ENCODE assay signal across 1 cellular context in the genomic region with DNA sequence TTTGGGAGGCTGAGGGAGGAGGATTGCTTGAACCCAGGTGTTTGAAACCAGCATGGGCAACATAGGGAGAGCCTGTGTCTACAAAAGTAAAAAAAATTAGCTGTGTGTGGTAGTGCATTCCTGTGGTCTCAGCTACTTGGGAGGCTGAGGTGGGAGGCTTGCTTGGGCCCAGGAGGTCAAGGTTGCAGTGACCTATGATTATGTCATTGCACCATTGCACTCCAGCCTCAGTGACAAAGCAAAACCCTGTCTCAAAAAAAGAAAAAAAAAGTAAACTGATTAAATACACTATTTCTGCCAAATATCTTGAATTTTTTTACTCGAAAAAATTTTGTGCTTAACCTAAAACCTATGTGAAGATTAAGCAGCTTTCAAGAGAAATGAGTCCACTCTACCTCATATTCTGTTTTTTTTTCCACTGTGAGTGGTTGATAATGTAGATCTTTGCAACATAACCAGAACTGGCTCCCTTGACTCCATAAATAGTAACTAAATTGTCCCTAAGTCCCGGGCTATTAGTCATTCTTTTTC.
TF ChIP-seq lines count a peak whose summit lies in the region.

No MANE protein-coding gene starts in this region.

TF ChIP-seq in HepG2, 621 proteins besides CTCF, POLR2A, EP300 and RAD21 (continued from another document and continues in another):
- TF ChIP-seq SRSF9 (IDR thresholded peaks at IDR 0.05; ENCODE audit: borderline replicate concordance, insufficient read depth, low read depth, low read length, poor library complexity, severe bottlenecking) = no peak
- no peak for TF ChIP-seq ZNF546 (CRISPR knock-in tag; conservative IDR thresholded peaks at IDR 0.05)
- no peak for TF ChIP-seq CBX2 (IDR thresholded peaks at IDR 0.05; ENCODE audit: low read depth, low read length)
- TF ChIP-seq CBX2 (CRISPR knock-in tag; IDR thresholded peaks at IDR 0.05; ENCODE audit: low read depth) = no peak
- no peak for TF ChIP-seq ZNF75D (CRISPR knock-in tag; IDR thresholded peaks at IDR 0.05; ENCODE audit: borderline replicate concordance)
- TF ChIP-seq BRCA1 (CRISPR knock-in tag; IDR thresholded peaks at IDR 0.05) = no peak
- TF ChIP-seq, protein P1, sequence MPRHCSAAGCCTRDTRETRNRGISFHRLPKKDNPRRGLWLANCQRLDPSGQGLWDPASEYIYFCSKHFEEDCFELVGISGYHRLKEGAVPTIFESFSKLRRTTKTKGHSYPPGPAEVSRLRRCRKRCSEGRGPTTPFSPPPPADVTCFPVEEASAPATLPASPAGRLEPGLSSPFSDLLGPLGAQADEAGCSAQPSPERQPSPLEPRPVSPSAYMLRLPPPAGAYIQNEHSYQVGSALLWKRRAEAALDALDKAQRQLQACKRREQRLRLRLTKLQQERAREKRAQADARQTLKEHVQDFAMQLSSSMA (CRISPR knock-in tag; IDR thresholded peaks at IDR 0.05) = no peak
- TF ChIP-seq AKAP8 (CRISPR knock-in tag; IDR thresholded peaks at IDR 0.05) = no peak
- TF ChIP-seq HNRNPL (IDR thresholded peaks at IDR 0.05; ENCODE audit: low read depth, low read length) = no peak
- TF ChIP-seq ZNF644 (CRISPR knock-in tag; IDR thresholded peaks at IDR 0.05; ENCODE audit: low read depth) = peak; percentile 36; the same call in 1 of the 2 replicates
- TF ChIP-seq, protein P2, sequence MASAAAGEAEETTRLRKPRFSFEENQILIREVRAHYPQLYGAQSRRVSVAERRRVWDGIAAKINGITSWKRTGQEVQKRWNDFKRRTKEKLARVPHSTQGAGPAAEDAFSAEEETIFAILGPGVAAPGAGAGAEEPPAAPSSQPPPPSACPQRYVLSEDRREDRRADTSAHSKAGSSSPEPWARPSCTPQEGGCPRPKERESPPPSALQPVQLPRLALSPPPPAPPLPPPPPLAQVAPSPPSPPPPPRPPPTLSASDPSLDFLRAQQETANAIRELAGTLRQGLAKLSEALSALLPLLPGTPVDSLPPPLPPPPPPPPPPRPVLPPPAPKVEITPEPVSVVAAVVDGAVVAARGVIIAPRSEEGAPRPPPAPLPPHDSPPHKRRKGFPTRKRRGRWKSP (CRISPR knock-in tag; IDR thresholded peaks at IDR 0.05) = no peak
- TF ChIP-seq TBP (CRISPR knock-in tag; IDR thresholded peaks at IDR 0.05) = no peak
- TF ChIP-seq, protein P3, sequence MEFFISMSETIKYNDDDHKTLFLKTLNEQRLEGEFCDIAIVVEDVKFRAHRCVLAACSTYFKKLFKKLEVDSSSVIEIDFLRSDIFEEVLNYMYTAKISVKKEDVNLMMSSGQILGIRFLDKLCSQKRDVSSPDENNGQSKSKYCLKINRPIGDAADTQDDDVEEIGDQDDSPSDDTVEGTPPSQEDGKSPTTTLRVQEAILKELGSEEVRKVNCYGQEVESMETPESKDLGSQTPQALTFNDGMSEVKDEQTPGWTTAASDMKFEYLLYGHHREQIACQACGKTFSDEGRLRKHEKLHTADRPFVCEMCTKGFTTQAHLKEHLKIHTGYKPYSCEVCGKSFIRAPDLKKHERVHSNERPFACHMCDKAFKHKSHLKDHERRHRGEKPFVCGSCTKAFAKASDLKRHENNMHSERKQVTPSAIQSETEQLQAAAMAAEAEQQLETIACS (CRISPR knock-in tag; IDR thresholded peaks at IDR 0.05) = no peak
- TF ChIP-seq ZNF709 (CRISPR knock-in tag; IDR thresholded peaks at IDR 0.05) = no peak
- TF ChIP-seq CC2D1A (CRISPR knock-in tag; IDR thresholded peaks at IDR 0.05) = no peak
- no peak for TF ChIP-seq ZNF20 (CRISPR knock-in tag; IDR thresholded peaks at IDR 0.05)
- no peak for TF ChIP-seq KLF16 (CRISPR knock-in tag; IDR thresholded peaks at IDR 0.05)
- no peak for TF ChIP-seq BORCS8-MEF2B (CRISPR knock-in tag; IDR thresholded peaks at IDR 0.05)
- no peak for TF ChIP-seq ZNF335 (CRISPR knock-in tag; IDR thresholded peaks at IDR 0.05)
- TF ChIP-seq ZSCAN29 (CRISPR knock-in tag; conservative IDR thresholded peaks at IDR 0.05) = no peak
- TF ChIP-seq ZNF670 (CRISPR knock-in tag; IDR thresholded peaks at IDR 0.05; ENCODE audit: borderline replicate concordance) = no peak
- no peak for TF ChIP-seq ZNF772 (CRISPR knock-in tag; IDR thresholded peaks at IDR 0.05)
- no peak for TF ChIP-seq ZNF737 (CRISPR knock-in tag; IDR thresholded peaks at IDR 0.05; ENCODE audit: borderline replicate concordance)
- TF ChIP-seq, protein P4, sequence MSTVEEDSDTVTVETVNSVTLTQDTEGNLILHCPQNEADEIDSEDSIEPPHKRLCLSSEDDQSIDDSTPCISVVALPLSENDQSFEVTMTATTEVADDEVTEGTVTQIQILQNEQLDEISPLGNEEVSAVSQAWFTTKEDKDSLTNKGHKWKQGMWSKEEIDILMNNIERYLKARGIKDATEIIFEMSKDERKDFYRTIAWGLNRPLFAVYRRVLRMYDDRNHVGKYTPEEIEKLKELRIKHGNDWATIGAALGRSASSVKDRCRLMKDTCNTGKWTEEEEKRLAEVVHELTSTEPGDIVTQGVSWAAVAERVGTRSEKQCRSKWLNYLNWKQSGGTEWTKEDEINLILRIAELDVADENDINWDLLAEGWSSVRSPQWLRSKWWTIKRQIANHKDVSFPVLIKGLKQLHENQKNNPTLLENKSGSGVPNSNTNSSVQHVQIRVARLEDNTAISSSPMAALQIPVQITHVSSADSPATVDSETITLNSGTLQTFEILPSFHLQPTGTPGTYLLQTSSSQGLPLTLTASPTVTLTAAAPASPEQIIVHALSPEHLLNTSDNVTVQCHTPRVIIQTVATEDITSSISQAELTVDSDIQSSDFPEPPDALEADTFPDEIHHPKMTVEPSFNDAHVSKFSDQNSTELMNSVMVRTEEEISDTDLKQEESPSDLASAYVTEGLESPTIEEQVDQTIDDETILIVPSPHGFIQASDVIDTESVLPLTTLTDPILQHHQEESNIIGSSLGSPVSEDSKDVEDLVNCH (CRISPR knock-in tag; IDR thresholded peaks at IDR 0.05) = no peak
- TF ChIP-seq ARHGAP35 (CRISPR knock-in tag; IDR thresholded peaks at IDR 0.05; ENCODE audit: borderline replicate concordance) = no peak
- no peak for TF ChIP-seq CENPT (CRISPR knock-in tag; IDR thresholded peaks at IDR 0.05; ENCODE audit: low read depth)
- no peak for TF ChIP-seq SOX6 (IDR thresholded peaks at IDR 0.05)
- peak; percentile 32; the same call in 1 of the 2 replicates for TF ChIP-seq SOX6 (CRISPR knock-in tag; IDR thresholded peaks at IDR 0.05)
- no peak for TF ChIP-seq ATF7 (IDR thresholded peaks at IDR 0.05)
- TF ChIP-seq ATF7 (CRISPR knock-in tag; IDR thresholded peaks at IDR 0.05) = no peak
- no peak for TF ChIP-seq ARNT (IDR thresholded peaks at IDR 0.05)
- TF ChIP-seq, protein P5, sequence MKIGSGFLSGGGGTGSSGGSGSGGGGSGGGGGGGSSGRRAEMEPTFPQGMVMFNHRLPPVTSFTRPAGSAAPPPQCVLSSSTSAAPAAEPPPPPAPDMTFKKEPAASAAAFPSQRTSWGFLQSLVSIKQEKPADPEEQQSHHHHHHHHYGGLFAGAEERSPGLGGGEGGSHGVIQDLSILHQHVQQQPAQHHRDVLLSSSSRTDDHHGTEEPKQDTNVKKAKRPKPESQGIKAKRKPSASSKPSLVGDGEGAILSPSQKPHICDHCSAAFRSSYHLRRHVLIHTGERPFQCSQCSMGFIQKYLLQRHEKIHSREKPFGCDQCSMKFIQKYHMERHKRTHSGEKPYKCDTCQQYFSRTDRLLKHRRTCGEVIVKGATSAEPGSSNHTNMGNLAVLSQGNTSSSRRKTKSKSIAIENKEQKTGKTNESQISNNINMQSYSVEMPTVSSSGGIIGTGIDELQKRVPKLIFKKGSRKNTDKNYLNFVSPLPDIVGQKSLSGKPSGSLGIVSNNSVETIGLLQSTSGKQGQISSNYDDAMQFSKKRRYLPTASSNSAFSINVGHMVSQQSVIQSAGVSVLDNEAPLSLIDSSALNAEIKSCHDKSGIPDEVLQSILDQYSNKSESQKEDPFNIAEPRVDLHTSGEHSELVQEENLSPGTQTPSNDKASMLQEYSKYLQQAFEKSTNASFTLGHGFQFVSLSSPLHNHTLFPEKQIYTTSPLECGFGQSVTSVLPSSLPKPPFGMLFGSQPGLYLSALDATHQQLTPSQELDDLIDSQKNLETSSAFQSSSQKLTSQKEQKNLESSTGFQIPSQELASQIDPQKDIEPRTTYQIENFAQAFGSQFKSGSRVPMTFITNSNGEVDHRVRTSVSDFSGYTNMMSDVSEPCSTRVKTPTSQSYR (CRISPR knock-in tag; IDR thresholded peaks at IDR 0.05; ENCODE audit: borderline replicate concordance) = no peak
- no peak for TF ChIP-seq SMC3 (IDR thresholded peaks at IDR 0.05; ENCODE audit: low read length)
- TF ChIP-seq ZFP62 (CRISPR knock-in tag; IDR thresholded peaks at IDR 0.05) = no peak
- TF ChIP-seq TP53 (CRISPR knock-in tag; conservative IDR thresholded peaks at IDR 0.05) = no peak
- TF ChIP-seq, protein P6, sequence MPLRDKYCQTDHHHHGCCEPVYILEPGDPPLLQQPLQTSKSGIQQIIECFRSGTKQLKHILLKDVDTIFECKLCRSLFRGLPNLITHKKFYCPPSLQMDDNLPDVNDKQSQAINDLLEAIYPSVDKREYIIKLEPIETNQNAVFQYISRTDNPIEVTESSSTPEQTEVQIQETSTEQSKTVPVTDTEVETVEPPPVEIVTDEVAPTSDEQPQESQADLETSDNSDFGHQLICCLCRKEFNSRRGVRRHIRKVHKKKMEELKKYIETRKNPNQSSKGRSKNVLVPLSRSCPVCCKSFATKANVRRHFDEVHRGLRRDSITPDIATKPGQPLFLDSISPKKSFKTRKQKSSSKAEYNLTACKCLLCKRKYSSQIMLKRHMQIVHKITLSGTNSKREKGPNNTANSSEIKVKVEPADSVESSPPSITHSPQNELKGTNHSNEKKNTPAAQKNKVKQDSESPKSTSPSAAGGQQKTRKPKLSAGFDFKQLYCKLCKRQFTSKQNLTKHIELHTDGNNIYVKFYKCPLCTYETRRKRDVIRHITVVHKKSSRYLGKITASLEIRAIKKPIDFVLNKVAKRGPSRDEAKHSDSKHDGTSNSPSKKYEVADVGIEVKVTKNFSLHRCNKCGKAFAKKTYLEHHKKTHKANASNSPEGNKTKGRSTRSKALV (CRISPR knock-in tag; IDR thresholded peaks at IDR 0.05) = no peak
- no peak for TF ChIP-seq RFX1 (IDR thresholded peaks at IDR 0.05)
- no peak for TF ChIP-seq TOPORS (CRISPR knock-in tag; IDR thresholded peaks at IDR 0.05)
- no peak for TF ChIP-seq RFXAP (CRISPR knock-in tag; IDR thresholded peaks at IDR 0.05; ENCODE audit: borderline replicate concordance)
- TF ChIP-seq, protein P7, sequence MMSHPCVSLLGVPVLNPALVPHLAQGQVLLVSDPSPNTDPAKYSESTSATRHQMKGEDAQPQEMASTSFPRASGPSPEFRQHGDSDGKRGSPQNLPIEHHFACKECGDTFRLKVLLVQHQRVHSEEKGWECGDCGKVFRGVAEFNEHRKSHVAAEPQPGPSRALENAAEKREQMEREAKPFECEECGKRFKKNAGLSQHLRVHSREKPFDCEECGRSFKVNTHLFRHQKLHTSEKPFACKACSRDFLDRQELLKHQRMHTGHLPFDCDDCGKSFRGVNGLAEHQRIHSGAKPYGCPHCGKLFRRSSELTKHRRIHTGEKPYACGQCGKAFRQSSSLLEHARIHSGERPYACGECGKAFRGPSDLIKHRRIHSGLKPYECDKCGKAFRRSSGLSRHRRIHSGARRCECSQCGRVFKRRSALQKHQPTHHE (CRISPR knock-in tag; IDR thresholded peaks at IDR 0.05; ENCODE audit: borderline replicate concordance) = no peak
- no peak for TF ChIP-seq SIX1 (CRISPR knock-in tag; IDR thresholded peaks at IDR 0.05; ENCODE audit: borderline replicate concordance)
- TF ChIP-seq KLF12 (CRISPR knock-in tag; IDR thresholded peaks at IDR 0.05; ENCODE audit: borderline replicate concordance) = no peak
- TF ChIP-seq TBX3 (IDR thresholded peaks at IDR 0.05; ENCODE audit: borderline replicate concordance) = no peak
- TF ChIP-seq HDAC1 (CRISPR knock-in tag; IDR thresholded peaks at IDR 0.05) = no peak
- TF ChIP-seq, protein P8, sequence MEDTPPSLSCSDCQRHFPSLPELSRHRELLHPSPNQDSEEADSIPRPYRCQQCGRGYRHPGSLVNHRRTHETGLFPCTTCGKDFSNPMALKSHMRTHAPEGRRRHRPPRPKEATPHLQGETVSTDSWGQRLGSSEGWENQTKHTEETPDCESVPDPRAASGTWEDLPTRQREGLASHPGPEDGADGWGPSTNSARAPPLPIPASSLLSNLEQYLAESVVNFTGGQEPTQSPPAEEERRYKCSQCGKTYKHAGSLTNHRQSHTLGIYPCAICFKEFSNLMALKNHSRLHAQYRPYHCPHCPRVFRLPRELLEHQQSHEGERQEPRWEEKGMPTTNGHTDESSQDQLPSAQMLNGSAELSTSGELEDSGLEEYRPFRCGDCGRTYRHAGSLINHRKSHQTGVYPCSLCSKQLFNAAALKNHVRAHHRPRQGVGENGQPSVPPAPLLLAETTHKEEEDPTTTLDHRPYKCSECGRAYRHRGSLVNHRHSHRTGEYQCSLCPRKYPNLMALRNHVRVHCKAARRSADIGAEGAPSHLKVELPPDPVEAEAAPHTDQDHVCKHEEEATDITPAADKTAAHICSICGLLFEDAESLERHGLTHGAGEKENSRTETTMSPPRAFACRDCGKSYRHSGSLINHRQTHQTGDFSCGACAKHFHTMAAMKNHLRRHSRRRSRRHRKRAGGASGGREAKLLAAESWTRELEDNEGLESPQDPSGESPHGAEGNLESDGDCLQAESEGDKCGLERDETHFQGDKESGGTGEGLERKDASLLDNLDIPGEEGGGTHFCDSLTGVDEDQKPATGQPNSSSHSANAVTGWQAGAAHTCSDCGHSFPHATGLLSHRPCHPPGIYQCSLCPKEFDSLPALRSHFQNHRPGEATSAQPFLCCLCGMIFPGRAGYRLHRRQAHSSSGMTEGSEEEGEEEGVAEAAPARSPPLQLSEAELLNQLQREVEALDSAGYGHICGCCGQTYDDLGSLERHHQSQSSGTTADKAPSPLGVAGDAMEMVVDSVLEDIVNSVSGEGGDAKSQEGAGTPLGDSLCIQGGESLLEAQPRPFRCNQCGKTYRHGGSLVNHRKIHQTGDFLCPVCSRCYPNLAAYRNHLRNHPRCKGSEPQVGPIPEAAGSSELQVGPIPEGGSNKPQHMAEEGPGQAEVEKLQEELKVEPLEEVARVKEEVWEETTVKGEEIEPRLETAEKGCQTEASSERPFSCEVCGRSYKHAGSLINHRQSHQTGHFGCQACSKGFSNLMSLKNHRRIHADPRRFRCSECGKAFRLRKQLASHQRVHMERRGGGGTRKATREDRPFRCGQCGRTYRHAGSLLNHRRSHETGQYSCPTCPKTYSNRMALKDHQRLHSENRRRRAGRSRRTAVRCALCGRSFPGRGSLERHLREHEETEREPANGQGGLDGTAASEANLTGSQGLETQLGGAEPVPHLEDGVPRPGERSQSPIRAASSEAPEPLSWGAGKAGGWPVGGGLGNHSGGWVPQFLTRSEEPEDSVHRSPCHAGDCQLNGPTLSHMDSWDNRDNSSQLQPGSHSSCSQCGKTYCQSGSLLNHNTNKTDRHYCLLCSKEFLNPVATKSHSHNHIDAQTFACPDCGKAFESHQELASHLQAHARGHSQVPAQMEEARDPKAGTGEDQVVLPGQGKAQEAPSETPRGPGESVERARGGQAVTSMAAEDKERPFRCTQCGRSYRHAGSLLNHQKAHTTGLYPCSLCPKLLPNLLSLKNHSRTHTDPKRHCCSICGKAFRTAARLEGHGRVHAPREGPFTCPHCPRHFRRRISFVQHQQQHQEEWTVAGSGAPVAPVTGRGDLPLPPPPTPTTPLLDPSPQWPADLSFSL (CRISPR knock-in tag; IDR thresholded peaks at IDR 0.05) = no peak
- TF ChIP-seq MED1 (CRISPR knock-in tag; IDR thresholded peaks at IDR 0.05) = 0 out of 2 replicates have a peak, but pooled peaks have one; percentile 27
- no peak for TF ChIP-seq SP4 (CRISPR knock-in tag; IDR thresholded peaks at IDR 0.05)
